ENCODE assay signal across 18 cellular contexts in the genomic region with DNA sequence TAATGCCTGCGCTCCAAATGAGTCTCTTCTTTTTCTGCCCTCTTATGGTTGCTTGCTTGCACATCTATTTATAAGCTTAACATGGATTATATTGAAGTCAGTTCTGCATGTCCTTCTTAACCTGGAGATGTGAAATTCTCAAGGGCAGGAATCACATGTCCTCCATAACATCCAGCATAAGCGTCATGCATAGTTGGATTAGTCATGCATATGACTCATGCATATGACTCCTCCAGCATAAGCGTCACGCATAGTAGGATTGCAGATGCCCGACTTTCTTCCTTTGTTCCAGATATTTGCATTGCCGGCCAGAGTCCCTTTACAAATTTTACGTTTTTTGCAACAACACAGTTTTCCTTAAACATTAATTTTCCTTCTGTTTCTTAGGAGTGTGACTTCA.
DNase-seq lines count a peak whose midpoint lies in the region; ATAC-seq and TF ChIP-seq lines count a peak whose summit lies in the region.
"Had no signal": no experiment of that assay in that cellular context is flagged by ENCODE, and none has a peak within 500 bp of the region (broad histone marks: within the 10 kb centered on the region; RNA-seq: fewer than 3 reads in every experiment).

No MANE protein-coding gene starts in this region.

- H3K9me3 ChIP-seq in IMR-90 (ENCODE audit: control insufficient read depth, insufficient read depth, low read length), result 0 out of 2 replicates have a peak, but pooled peaks cover 6% of the 10 kb centered on the region
- H3K9me3 ChIP-seq: BE2C had no signal

- H3K4ac ChIP-seq in IMR-90 (ENCODE audit: low read depth, low read length), result no peak overlapping the region

- no peaks in the 10 kb centered on the region for H3K9me1 ChIP-seq in IMR-90 (ENCODE audit: insufficient read depth, low read length)

- no peaks in the 10 kb centered on the region for H4K20me1 ChIP-seq in IMR-90 (ENCODE audit: insufficient read depth, low read length)

- no peak overlapping the region for H3K4me2 ChIP-seq in IMR-90 (ENCODE audit: low read depth, low read length)

- ATAC-seq in IMR-90 (ENCODE audit: low read depth) (no peak), HG03378 (IDR thresholded peaks at IDR 0.05; ENCODE audit: unreplicated experiment) (no peak)
- ATAC-seq: left ventricle myocardium superior; sciatic nerve; stimulated activated memory B cell treated with anti-CD40 and anti-IgM and Interleukin-4, amounts not matched to agents 10 μg/mL and 1 μg/mL and 100 μg/mL, for 72 hours had no signal

- H2AK5ac ChIP-seq in IMR-90 (ENCODE audit: low read depth, low read length), result no peak overlapping the region

- in situ Hi-C loops in IMR-90 (cut with MboI; ENCODE audit: low sequenced_read_pairs), result no loop called here

- H2AFZ ChIP-seq in IMR-90 (replicated peaks; ENCODE audit: low read length, poor library complexity), result no peak overlapping the region

- peak; percentile 54 for DNase-seq in DMS53 treated with DMSO at 0.1 percent for 48 hours (lab: John Stamatoyannopoulos, UW; ENCODE audit: unreplicated experiment)
- DNase-seq in IMR-90, result peak; percentile 77
- peak; percentile 79 for DNase-seq in amniotic epithelial cell (ENCODE audit: low read depth)
- DNase-seq in glomerular visceral epithelial cell (ENCODE audit: extremely low spot score), result peak; percentile 44
- no peak for DNase-seq in NCI-H2107 (lab: John Stamatoyannopoulos, UW)
- DNase-seq in NCI-H128 (lab: John Stamatoyannopoulos, UW; ENCODE audit: unreplicated experiment), result no peak
- no peak for DNase-seq in stimulated activated CD4-positive, alpha-beta T cell treated with anti-CD3 and anti-CD28 coated beads, Interleukin-2, amount 100 ng/mL, for 24 hours
- DNase-seq: activated B cell treated with CpG ODN at 0.5 μM for 24 hours; activated CD8-positive, alpha-beta memory T cell treated with anti-CD3 and anti-CD28 coated beads, Interleukin-2, amount 50 U/mL, for 4 hours; activated naive CD4-positive, alpha-beta T cell treated with anti-CD3 and anti-CD28 coated beads, Interleukin-2, amount 10 ng/mL, durations not matched to agents 7 days and 5 days; BE2C; cerebellar nuclear complex; hypothalamus; Karpas-422; left ventricle myocardium superior had no signal

- no peaks in the 10 kb centered on the region for H3K79me1 ChIP-seq in IMR-90 (ENCODE audit: low read depth in 1 of 2, low read length in 2 of 2)

- no TSS peak for BruUV-seq in IMR-90 (replicated peaks; lab: Mats Ljungman, UMichigan)

- H2BK20ac ChIP-seq in IMR-90 (ENCODE audit: low read depth, low read length), result no peak overlapping the region

- H2BK5ac ChIP-seq in IMR-90 (ENCODE audit: low read depth, low read length, poor library complexity, severe bottlenecking), result no peak overlapping the region

- CTCF ChIA-PET in IMR-90 (lab: Yijun Ruan, JAX), result interaction anchor here (0.9 to 1.2 kb wide), 2 partner anchors 12 to 13 kb away, joined by 3 to 4 read pairs; no protein-coding TSS in a partner anchor

- TF ChIP-seq RAD21 in IMR-90 (IDR thresholded peaks at IDR 0.05; ENCODE audit: low read length), result no peak

- H3K4me1 ChIP-seq in IMR-90 (ENCODE audit: control insufficient read depth, insufficient read depth, low read length), result no peaks in the 10 kb centered on the region
- H3K4me1 ChIP-seq: BE2C had no signal

- H3K18ac ChIP-seq in IMR-90 (ENCODE audit: low read depth, low read length), result no peak overlapping the region

- H3K27me3 ChIP-seq in IMR-90 (ENCODE audit: control insufficient read depth, insufficient read depth, low read length), result no peaks in the 10 kb centered on the region
- H3K27me3 ChIP-seq: BE2C had no signal

- TF ChIP-seq POLR2A in IMR-90 (IDR thresholded peaks at IDR 0.05; ENCODE audit: low read depth, low read length), result no peak

- no peak overlapping the region for H2BK120ac ChIP-seq in IMR-90 (ENCODE audit: low read depth, low read length)

- no peak overlapping the region for H2AK9ac ChIP-seq in IMR-90 (replicated peaks; ENCODE audit: low read depth, low read length, poor library complexity)

- dilution Hi-C loops in IMR-90 (cut with HindIII; ENCODE audit: low sequenced_read_pairs, unreplicated experiment), result no loop called here

- intact Hi-C loops in IMR-90 (cut with micrococcal nuclease), result no loop called here

- no peak overlapping the region for H4K91ac ChIP-seq in IMR-90 (ENCODE audit: insufficient read depth, low read depth, low read length)

- no peaks in the 10 kb centered on the region for H3K36me3 ChIP-seq in IMR-90 (ENCODE audit: control insufficient read depth, insufficient read depth, low read length)
- H3K36me3 ChIP-seq: BE2C had no signal

- no peak overlapping the region for H3K9ac ChIP-seq in IMR-90 (ENCODE audit: low read depth, low read length)

- H3K14ac ChIP-seq in IMR-90 (replicated peaks; ENCODE audit: low read depth, low read length), result no peak overlapping the region

- H4K8ac ChIP-seq in IMR-90 (ENCODE audit: low read depth in 2 of 2, low read length in 2 of 2), result no peak overlapping the region

- TF ChIP-seq CTCF in IMR-90 (conservative IDR thresholded peaks at IDR 0.05; ENCODE audit: low read depth, low read length), result no peak

- H3K23ac ChIP-seq in IMR-90 (ENCODE audit: low read depth, low read length), result no peak overlapping the region

- no peak overlapping the region for H3K56ac ChIP-seq in IMR-90 (ENCODE audit: extremely low read depth, insufficient read depth, low read length)

- POLR2A ChIA-PET in IMR-90 (lab: Charles Lee; ENCODE audit: unreplicated experiment), result no interaction called here

- H4K5ac ChIP-seq in IMR-90 (ENCODE audit: low read depth, low read length), result no peak overlapping the region

- H3K4me3 ChIP-seq in IMR-90 (ENCODE audit: insufficient read depth, low read depth, low read length), result no peak overlapping the region

- no peak overlapping the region for H3K27ac ChIP-seq in IMR-90 (ENCODE audit: insufficient read depth, low read length)

- WGBS in IMR-90 (ENCODE audit: extremely low coverage in 2 of 2, insufficient read length in 1 of 2), 2 experiments, result no CpG with 5 or more reads among the region's 7 CpGs

- no peak overlapping the region for H2BK15ac ChIP-seq in IMR-90 (ENCODE audit: low read depth, low read length)

TF ChIP-seq in IMR-90, 13 proteins besides CTCF, POLR2A, EP300 and RAD21:
- peak; percentile 84 for TF ChIP-seq FOS (IDR thresholded peaks at IDR 0.05; ENCODE audit: low read depth, low read length)
- TF ChIP-seq NFE2L2 (IDR thresholded peaks at IDR 0.05; ENCODE audit: low read depth, low read length), result no peak
- no peak for TF ChIP-seq RCOR1 (IDR thresholded peaks at IDR 0.05; ENCODE audit: insufficient replicate concordance, low read length)
- TF ChIP-seq, protein P1, sequence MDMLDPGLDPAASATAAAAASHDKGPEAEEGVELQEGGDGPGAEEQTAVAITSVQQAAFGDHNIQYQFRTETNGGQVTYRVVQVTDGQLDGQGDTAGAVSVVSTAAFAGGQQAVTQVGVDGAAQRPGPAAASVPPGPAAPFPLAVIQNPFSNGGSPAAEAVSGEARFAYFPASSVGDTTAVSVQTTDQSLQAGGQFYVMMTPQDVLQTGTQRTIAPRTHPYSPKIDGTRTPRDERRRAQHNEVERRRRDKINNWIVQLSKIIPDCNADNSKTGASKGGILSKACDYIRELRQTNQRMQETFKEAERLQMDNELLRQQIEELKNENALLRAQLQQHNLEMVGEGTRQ (IDR thresholded peaks at IDR 0.05; ENCODE audit: low read depth, low read length), result peak; percentile 27; the same call in 1 of the 2 replicates
- no peak for TF ChIP-seq MAZ (IDR thresholded peaks at IDR 0.05; ENCODE audit: borderline replicate concordance, low read depth, low read length)
- peak; percentile 18; the same call in 1 of the 2 replicates for TF ChIP-seq BHLHE40 (IDR thresholded peaks at IDR 0.05; ENCODE audit: low read depth, low read length)
- TF ChIP-seq MXI1 (IDR thresholded peaks at IDR 0.05; ENCODE audit: borderline replicate concordance, low read depth, low read length), result no peak
- TF ChIP-seq SMC3 (IDR thresholded peaks at IDR 0.05; ENCODE audit: low read depth, low read length), result no peak
- no peak for TF ChIP-seq MAFK (IDR thresholded peaks at IDR 0.05; ENCODE audit: low read depth, low read length)
- TF ChIP-seq, protein P2, sequence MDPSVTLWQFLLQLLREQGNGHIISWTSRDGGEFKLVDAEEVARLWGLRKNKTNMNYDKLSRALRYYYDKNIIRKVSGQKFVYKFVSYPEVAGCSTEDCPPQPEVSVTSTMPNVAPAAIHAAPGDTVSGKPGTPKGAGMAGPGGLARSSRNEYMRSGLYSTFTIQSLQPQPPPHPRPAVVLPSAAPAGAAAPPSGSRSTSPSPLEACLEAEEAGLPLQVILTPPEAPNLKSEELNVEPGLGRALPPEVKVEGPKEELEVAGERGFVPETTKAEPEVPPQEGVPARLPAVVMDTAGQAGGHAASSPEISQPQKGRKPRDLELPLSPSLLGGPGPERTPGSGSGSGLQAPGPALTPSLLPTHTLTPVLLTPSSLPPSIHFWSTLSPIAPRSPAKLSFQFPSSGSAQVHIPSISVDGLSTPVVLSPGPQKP (IDR thresholded peaks at IDR 0.05; ENCODE audit: borderline replicate concordance, low read depth, low read length), result no peak
- TF ChIP-seq CHD1 (IDR thresholded peaks at IDR 0.05; ENCODE audit: low read depth, low read length), result no peak
- no peak for TF ChIP-seq RFX5 (IDR thresholded peaks at IDR 0.05; ENCODE audit: low read depth, low read length)
- TF ChIP-seq CEBPB (IDR thresholded peaks at IDR 0.05; ENCODE audit: low read depth, low read length), result no peak

Comparison
In these comparisons a context has a peak if more than half of its experiments do, and no peak if none do; other contexts are left out.
1. DNase-seq: peak in DMS53 treated with DMSO at 0.1 percent for 48 hours (single experiment), IMR-90 (single experiment), amniotic epithelial cell (single experiment) and glomerular visceral epithelial cell (single experiment); none in NCI-H2107 (single experiment), NCI-H128 (single experiment) and stimulated activated CD4-positive, alpha-beta T cell treated with anti-CD3 and anti-CD28 coated beads, Interleukin-2, amount 100 ng/mL, for 24 hours (0 of 2).